2 cellular contexts compared by ENCODE assay signal in genomic region chr1:205313681-205314308, GRCh38.
TF ChIP-seq lines count a peak whose summit lies in the region.

No MANE protein-coding gene starts in this region.

TF ChIP-seq in A549, 52 proteins besides CTCF, POLR2A, EP300 and RAD21 (continued from another document):
- peak; percentile 63 to 77; a peak in 4 of 5 replicates for TF ChIP-seq JUN (IDR thresholded peaks at IDR 0.05)
- TF ChIP-seq ZSCAN20 (CRISPR knock-in tag; IDR thresholded peaks at IDR 0.05), result no peak
- TF ChIP-seq REST (IDR thresholded peaks at IDR 0.05), result no peak
- no peak for TF ChIP-seq MAFK (IDR thresholded peaks at IDR 0.05; ENCODE audit: partially characterized antibody)
- TF ChIP-seq KDM1A (IDR thresholded peaks at IDR 0.05; ENCODE audit: low read depth), result 0 out of 2 replicates have a peak, but pooled peaks have one; percentile 33

TF ChIP-seq in K562, 482 proteins besides CTCF, POLR2A, EP300 and RAD21 (continued from another document):
- TF ChIP-seq SPI1 (IDR thresholded peaks at IDR 0.05; ENCODE audit: borderline replicate concordance, low read depth, low read length) (peak; percentile 30; the same call in 1 of the 2 replicates), CTBP1 (IDR thresholded peaks at IDR 0.05; ENCODE audit: borderline replicate concordance) (peak; percentile 32; the same call in 1 of the 2 replicates), SOX6 (IDR thresholded peaks at IDR 0.05) (no peak), RBM34 (IDR thresholded peaks at IDR 0.05; ENCODE audit: borderline replicate concordance, insufficient read depth, low read length) (no peak)
